1 cellular context compared by ENCODE assay signal in genomic region chr4:54228064-54228527, GRCh38.
TF ChIP-seq lines count a peak whose summit lies in the region.

No MANE protein-coding gene starts in this region.

TF ChIP-seq in K562, 482 proteins besides CTCF, POLR2A, EP300 and RAD21 (continued from another document):
- TF ChIP-seq TSHZ1 (CRISPR knock-in tag; IDR thresholded peaks at IDR 0.05) = no peak
- TF ChIP-seq MXI1 (IDR thresholded peaks at IDR 0.05; ENCODE audit: low read depth, low read length) = no peak
- TF ChIP-seq SMC3 (conservative IDR thresholded peaks at IDR 0.05; ENCODE audit: insufficient read depth, low read depth, low read length) = peak; percentile 59
- no peak for TF ChIP-seq ZNF445 (CRISPR knock-in tag; IDR thresholded peaks at IDR 0.05; ENCODE audit: low read depth)
- TF ChIP-seq ZNF717 (CRISPR knock-in tag; IDR thresholded peaks at IDR 0.05) = no peak
- TF ChIP-seq KLF16 (IDR thresholded peaks at IDR 0.05) = peak; percentile 10; the same call in 1 of the 2 replicates
- 0 out of 2 replicates have a peak, but pooled peaks have one; percentile 19 for TF ChIP-seq RB1 (IDR thresholded peaks at IDR 0.05; ENCODE audit: low read depth)
- TF ChIP-seq FOXA3 (CRISPR knock-in tag; conservative IDR thresholded peaks at IDR 0.05 in 1 of 2, IDR thresholded peaks at IDR 0.05 in 1 of 2) = no peak
